In genomic region chr16:325375-326155, GRCh38 we compare ENCODE assay signal across 13 cellular contexts.
A peak's percentile ranks its signal among the peaks of the same experiment; 100 is the strongest.
DNase-seq lines count a peak whose midpoint lies in the region; ATAC-seq lines count a peak whose summit lies in the region.
"Had no signal": no experiment of that assay in that cellular context is flagged by ENCODE, and none has a peak within 500 bp of the region (broad histone marks: within the 10 kb centered on the region; RNA-seq: fewer than 3 reads in every experiment).

No MANE protein-coding gene starts in this region.

- H3K9me3 Mint-ChIP-seq in activated T-cell treated with anti-CD3 and anti-CD28 coated beads, Interleukin-2, amount 50 U/mL, for 24 hours: no peaks in the 10 kb centered on the region
- H3K9me3 Mint-ChIP-seq in dendritic cell treated with granulocyte-macrophage colony-stimulating factor and Interleukin-4, amounts not matched to agents 40 ng/mL and 50 ng/mL, for 4 days: no peaks in the 10 kb centered on the region
- H3K9me3 Mint-ChIP-seq in stimulated activated effector memory CD8-positive, alpha-beta T cell treated with anti-CD3 and anti-CD28 coated beads, Interleukin-12 subunit alpha, Interleukin-12 subunit beta, amount 100 ng/mL, for 72 hours: no peaks in the 10 kb centered on the region

- no peak for ATAC-seq in stimulated activated effector memory CD8-positive, alpha-beta T cell treated with anti-CD3 and anti-CD28 coated beads, Interleukin-12 subunit alpha, Interleukin-12 subunit beta, amount 100 ng/mL, for 72 hours
- ATAC-seq: gastrocnemius medialis, left lung had no signal

- peak overlapping the region; percentile 79 for H3K27ac Mint-ChIP-seq in activated T-cell treated with anti-CD3 and anti-CD28 coated beads, Interleukin-2, amount 50 U/mL, for 24 hours
- peak overlapping the region; percentile 79 for H3K27ac Mint-ChIP-seq in dendritic cell treated with granulocyte-macrophage colony-stimulating factor and Interleukin-4, amounts not matched to agents 40 ng/mL and 50 ng/mL, for 4 days
- H3K27ac Mint-ChIP-seq in stimulated activated effector memory CD8-positive, alpha-beta T cell treated with anti-CD3 and anti-CD28 coated beads, Interleukin-12 subunit alpha, Interleukin-12 subunit beta, amount 100 ng/mL, for 72 hours: no peak overlapping the region

- H3K27ac ChIP-seq in caudate nucleus (ENCODE audit: low read depth, low read length): no peak overlapping the region

- H3K4me3 Mint-ChIP-seq in activated T-cell treated with anti-CD3 and anti-CD28 coated beads, Interleukin-2, amount 50 U/mL, for 24 hours: peak overlapping the region; percentile 58
- peak overlapping the region; percentile 76 for H3K4me3 Mint-ChIP-seq in dendritic cell treated with granulocyte-macrophage colony-stimulating factor and Interleukin-4, amounts not matched to agents 40 ng/mL and 50 ng/mL, for 4 days
- H3K4me3 Mint-ChIP-seq in stimulated activated effector memory CD8-positive, alpha-beta T cell treated with anti-CD3 and anti-CD28 coated beads, Interleukin-12 subunit alpha, Interleukin-12 subunit beta, amount 100 ng/mL, for 72 hours: peak overlapping the region; percentile 64

- no peak for DNase-seq in activated T-cell treated with anti-CD3 and anti-CD28 coated beads, Interleukin-2, amount 50 U/mL, for 24 hours
- no peak for DNase-seq in activated T-cell treated with anti-CD3 and anti-CD28 coated beads, Interleukin-2, amount 50 U/mL, for 48 hours
- peak; percentile 69 for DNase-seq in MV-4-11 (lab: John Stamatoyannopoulos, UW)
- no peak for DNase-seq in stimulated activated effector memory CD8-positive, alpha-beta T cell treated with anti-CD3 and anti-CD28 coated beads, Interleukin-12 subunit alpha, Interleukin-12 subunit beta, amount 100 ng/mL, for 72 hours (ENCODE audit: low spot score in 2 of 2)
- DNase-seq in NCI-H1436 treated with DMSO at 0.1 percent for 48 hours (lab: John Stamatoyannopoulos, UW): no peak
- no peak for DNase-seq in caudate nucleus (lab: John Stamatoyannopoulos, UW)
- DNase-seq in NCI-H1436 (lab: John Stamatoyannopoulos, UW): no peak
- DNase-seq: dorsolateral prefrontal cortex, EL, gastrocnemius medialis, GOT3 had no signal

- intact Hi-C loops in dendritic cell treated with granulocyte-macrophage colony-stimulating factor and Interleukin-4, amounts not matched to agents 40 ng/mL and 50 ng/mL, for 4 days (cut with micrococcal nuclease): no loop called here

- H3K4me1 Mint-ChIP-seq in activated T-cell treated with anti-CD3 and anti-CD28 coated beads, Interleukin-2, amount 50 U/mL, for 24 hours (ENCODE audit: low read depth): peaks cover 59% of the 10 kb centered on the region
- peaks cover 56% of the 10 kb centered on the region for H3K4me1 Mint-ChIP-seq in dendritic cell treated with granulocyte-macrophage colony-stimulating factor and Interleukin-4, amounts not matched to agents 40 ng/mL and 50 ng/mL, for 4 days (ENCODE audit: low read depth)
- H3K4me1 Mint-ChIP-seq in stimulated activated effector memory CD8-positive, alpha-beta T cell treated with anti-CD3 and anti-CD28 coated beads, Interleukin-12 subunit alpha, Interleukin-12 subunit beta, amount 100 ng/mL, for 72 hours: peaks cover 59% of the 10 kb centered on the region

- H3K27me3 Mint-ChIP-seq in activated T-cell treated with anti-CD3 and anti-CD28 coated beads, Interleukin-2, amount 50 U/mL, for 24 hours: no peaks in the 10 kb centered on the region
- no peaks in the 10 kb centered on the region for H3K27me3 Mint-ChIP-seq in dendritic cell treated with granulocyte-macrophage colony-stimulating factor and Interleukin-4, amounts not matched to agents 40 ng/mL and 50 ng/mL, for 4 days

- peaks cover 2% of the 10 kb centered on the region for H3K36me3 Mint-ChIP-seq in activated T-cell treated with anti-CD3 and anti-CD28 coated beads, Interleukin-2, amount 50 U/mL, for 24 hours (ENCODE audit: low read depth)
- H3K36me3 Mint-ChIP-seq in dendritic cell treated with granulocyte-macrophage colony-stimulating factor and Interleukin-4, amounts not matched to agents 40 ng/mL and 50 ng/mL, for 4 days (ENCODE audit: low read depth): peaks cover 48% of the 10 kb centered on the region
- H3K36me3 Mint-ChIP-seq in stimulated activated effector memory CD8-positive, alpha-beta T cell treated with anti-CD3 and anti-CD28 coated beads, Interleukin-12 subunit alpha, Interleukin-12 subunit beta, amount 100 ng/mL, for 72 hours: peaks cover 18% of the 10 kb centered on the region
